25 cellular contexts compared by ENCODE assay signal in the genomic region with DNA sequence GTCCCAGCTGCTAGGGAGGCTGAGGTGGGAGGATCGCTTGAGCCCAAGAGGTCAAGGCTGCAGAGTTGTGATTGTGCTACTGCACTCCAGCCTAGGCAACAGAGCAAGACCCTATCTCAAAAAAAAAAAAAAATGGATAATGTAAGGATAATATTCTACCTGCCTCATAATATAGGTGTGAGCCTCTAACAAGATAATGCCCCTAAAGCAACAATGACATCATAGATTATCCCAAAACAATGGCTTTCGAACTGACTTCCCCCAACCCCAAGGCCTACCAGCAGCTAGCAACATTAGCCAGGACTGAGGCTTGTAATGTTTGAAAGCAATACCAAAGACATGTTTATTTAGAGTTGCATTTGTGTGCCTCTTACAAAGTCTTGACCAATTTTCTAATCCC. TPM values are rescaled to one million over a fixed set of nuclear protein-coding genes. Genes with fewer than 3 reads are reported as not detected.
DNase-seq lines count a peak whose midpoint lies in the region; ATAC-seq and TF ChIP-seq lines count a peak whose summit lies in the region.
"Had no signal": no experiment of that assay in that cellular context is flagged by ENCODE, and none has a peak within 500 bp of the region (broad histone marks: within the 10 kb centered on the region; RNA-seq: fewer than 3 reads in every experiment).

No MANE protein-coding gene starts in this region.

- WGBS in right cardiac atrium: 95% methylated on average over 2 of the region's 2 CpGs

- H3K27ac Mint-ChIP-seq in nephron: peak overlapping the region in 2 of 3 experiments; percentile 30 to 50
- H3K27ac Mint-ChIP-seq: CD14-positive monocyte; CD4-positive, alpha-beta memory T cell; CD4-positive, CD25-positive, alpha-beta regulatory T cell had no signal

- H3K9me3 Mint-ChIP-seq in nephron: no peaks in the 10 kb centered on the region
- H3K9me3 Mint-ChIP-seq: CD4-positive, alpha-beta memory T cell; CD8-positive, alpha-beta memory T cell had no signal

- H3K36me3 Mint-ChIP-seq in nephron (ENCODE audit: low read depth): no peaks in the 10 kb centered on the region
- H3K36me3 Mint-ChIP-seq: CD14-positive monocyte; CD4-positive, alpha-beta memory T cell; CD4-positive, CD25-positive, alpha-beta regulatory T cell; CD8-positive, alpha-beta memory T cell had no signal

- no peak overlapping the region for H3K9ac ChIP-seq in SK-N-MC (ENCODE audit: insufficient read length)
- no peak overlapping the region for H3K9ac ChIP-seq in parathyroid adenoma
- H3K9ac ChIP-seq: BLaER1 had no signal

- H3K4me3 Mint-ChIP-seq in nephron: no peak overlapping the region
- H3K4me3 Mint-ChIP-seq: CD14-positive monocyte; CD4-positive, alpha-beta memory T cell; CD4-positive, CD25-positive, alpha-beta regulatory T cell; CD8-positive, alpha-beta memory T cell had no signal

- H3K4me1 ChIP-seq in HEK293 (ENCODE audit: control insufficient read depth, insufficient read depth, low read length) (no peaks in the 10 kb centered on the region; the same call in 1 of the 2 replicates), parathyroid adenoma (peaks cover 16% of the 10 kb centered on the region), right cardiac atrium (ENCODE audit: control insufficient read depth, insufficient read depth, low read length) (no peaks in the 10 kb centered on the region)
- H3K4me1 ChIP-seq: BLaER1 had no signal

- H3K9me3 ChIP-seq in HEK293 (ENCODE audit: control insufficient read depth, insufficient read depth, low read depth, low read length) (no peaks in the 10 kb centered on the region), SK-N-MC (ENCODE audit: low read depth, low read length) (no peaks in the 10 kb centered on the region), parathyroid adenoma (ENCODE audit: control insufficient read depth, low read length) (no peaks in the 10 kb centered on the region), right cardiac atrium (ENCODE audit: control insufficient read depth, low read length) (no peaks in the 10 kb centered on the region)
- H3K9me3 ChIP-seq: BE2C, BLaER1 had no signal

- no peak for ATAC-seq in right cardiac atrium
- no peak for ATAC-seq in HG02970 (IDR thresholded peaks at IDR 0.05; ENCODE audit: low FRiP score, unreplicated experiment)
- ATAC-seq: GM12878 had no signal

- no peak overlapping the region for H2AFZ ChIP-seq in parathyroid adenoma

- intact Hi-C loops in right cardiac atrium (cut with DNase I): no loop called here

- peaks cover 26% of the 10 kb centered on the region for H3K4me1 Mint-ChIP-seq in nephron

- no peak overlapping the region for H3K4me3 ChIP-seq in HEK293 (ENCODE audit: low read depth, low read length)
- no peak overlapping the region for H3K4me3 ChIP-seq in SK-N-MC
- no peak overlapping the region for H3K4me3 ChIP-seq in parathyroid adenoma (ENCODE audit: low read depth, low read length)
- no peak overlapping the region for H3K4me3 ChIP-seq in right cardiac atrium (ENCODE audit: low read length)
- H3K4me3 ChIP-seq: BLaER1, GM12878 had no signal

- POLR2A ChIA-PET in HEK293 (lab: Yijun Ruan, JAX): no interaction called here

- peaks cover 4% of the 10 kb centered on the region for H3K27me3 Mint-ChIP-seq in nephron (ENCODE audit: low read depth)
- H3K27me3 Mint-ChIP-seq: CD4-positive, alpha-beta memory T cell; CD4-positive, CD25-positive, alpha-beta regulatory T cell had no signal

- H3K79me2 ChIP-seq in parathyroid adenoma: no peaks in the 10 kb centered on the region

- CTCF ChIA-PET in HEK293 (lab: Yijun Ruan, JAX): interaction anchor here (0.6 to 3.7 kb wide), 2 partner anchors 105 to 175 kb away, joined by 3 to 33 read pairs; no protein-coding TSS in a partner anchor

- H3K36me3 ChIP-seq in HEK293 (ENCODE audit: control insufficient read depth in 2 of 2, insufficient read depth in 1 of 2, low read length in 2 of 2) (no peaks in the 10 kb centered on the region), SK-N-MC (ENCODE audit: insufficient read depth, low read length) (no peaks in the 10 kb centered on the region), parathyroid adenoma (ENCODE audit: control insufficient read depth, insufficient read depth, low read length) (no peaks in the 10 kb centered on the region)
- H3K36me3 ChIP-seq: BE2C, BLaER1 had no signal

- H3K27ac ChIP-seq in HEK293 (ENCODE audit: extremely low read depth, low read depth, low read length): no peak overlapping the region
- H3K27ac ChIP-seq in SK-N-MC: peak overlapping the region; percentile 59; the same call in 1 of the 2 replicates
- peak overlapping the region; percentile 49 for H3K27ac ChIP-seq in parathyroid adenoma
- H3K27ac ChIP-seq in right cardiac atrium (ENCODE audit: low read length): no peak overlapping the region
- H3K27ac ChIP-seq: BLaER1 had no signal

- H3K4me2 ChIP-seq in parathyroid adenoma (ENCODE audit: low read length): no peak overlapping the region
- H3K4me2 ChIP-seq: BLaER1 had no signal

- H3K27me3 ChIP-seq in parathyroid adenoma (ENCODE audit: control insufficient read depth, insufficient read depth, low read length) (no peaks in the 10 kb centered on the region), right cardiac atrium (ENCODE audit: control insufficient read depth, insufficient read depth) (no peaks in the 10 kb centered on the region)
- H3K27me3 ChIP-seq: BE2C, BLaER1 had no signal

- TF ChIP-seq CTCF in HEK293 (tag by site-specific recombination; IDR thresholded peaks at IDR 0.05): no peak
- TF ChIP-seq CTCF in nephron (IDR thresholded peaks at IDR 0.05; ENCODE audit: unreplicated experiment in 3 of 3): no peak
- no peak for TF ChIP-seq CTCF in parathyroid adenoma (IDR thresholded peaks at IDR 0.05)

- DNase-seq in SK-N-MC (ENCODE audit: low read depth, low spot score) (no peak), NCI-H146 (lab: John Stamatoyannopoulos, UW) (no peak), right cardiac atrium (no peak)
- DNase-seq: 8988T; ACHN; BE2C; C1 segment of cervical spinal cord; CD4-positive, alpha-beta memory T cell; CD4-positive, CD25-positive, alpha-beta regulatory T cell; CD8-positive, alpha-beta memory T cell; COR-L47; DMS 273 treated with DMSO at 0.1 percent for 48 hours; DMS153; DMS53; DMS79; DND-41; EL; GDM1 had no signal

TF ChIP-seq in HEK293, 187 proteins besides CTCF, POLR2A, EP300 and RAD21:
- TF ChIP-seq KLF10 (tag by site-specific recombination; IDR thresholded peaks at IDR 0.05) (no peak), ATF2 (tag by site-specific recombination; IDR thresholded peaks at IDR 0.05; ENCODE audit: low read depth) (peak; percentile 66)

RNA-seq across cellular contexts. Expression of gene ATP6AP2, which starts 33.9 kb away (rescaled TPM):
- total RNA-seq in right cardiac atrium: 10 to 100 TPM; 52.3 to 62.5 (median 62.1) TPM
- 48.0 TPM for polyA plus RNA-seq in right cardiac atrium

Comparison
In these comparisons a context has a peak if more than half of its experiments do, and no peak if none do; other contexts are left out.
1. H3K27ac ChIP-seq: peak in SK-N-MC (single experiment) and parathyroid adenoma (single experiment); none in HEK293 (single experiment) and right cardiac atrium (single experiment).